8 cellular contexts compared by ENCODE assay signal in genomic region chr6:16184129-16184528, GRCh38. TPM values are rescaled to one million over a fixed set of nuclear protein-coding genes. Genes with fewer than 3 reads are reported as not detected.
DNase-seq lines count a peak whose midpoint lies in the region; ATAC-seq lines count a peak whose summit lies in the region.

No MANE protein-coding gene starts in this region.

- H3K27ac Mint-ChIP-seq in stimulated activated effector memory CD8-positive, alpha-beta T cell treated with anti-CD3 and anti-CD28 coated beads, Interleukin-12 subunit alpha, Interleukin-12 subunit beta, amount 100 ng/mL, for 72 hours = no peak overlapping the region

- DNase-seq in Daoy (ENCODE audit: low read depth) (peak; percentile 51), GM23248 (peak; percentile 39), NOMO-1 (lab: John Stamatoyannopoulos, UW; ENCODE audit: unreplicated experiment in 2 of 2) (peak; percentile 39 to 67)
- no peak for DNase-seq in stimulated activated effector memory CD8-positive, alpha-beta T cell treated with anti-CD3 and anti-CD28 coated beads, Interleukin-12 subunit alpha, Interleukin-12 subunit beta, amount 100 ng/mL, for 72 hours (ENCODE audit: low spot score in 2 of 2)
- DNase-seq in effector CD4-positive, alpha-beta T cell = no peak

- H3K9me3 Mint-ChIP-seq in stimulated activated effector memory CD8-positive, alpha-beta T cell treated with anti-CD3 and anti-CD28 coated beads, Interleukin-12 subunit alpha, Interleukin-12 subunit beta, amount 100 ng/mL, for 72 hours = no peaks in the 10 kb centered on the region

- in situ Hi-C loops in GM23248 (cut with MboI) = loop anchor here (10.0 kb wide), 1 partner anchor 499 kb away; no protein-coding TSS in a partner anchor

- H2AFZ ChIP-seq in GM23248 = no peak overlapping the region

- ATAC-seq in esophagus mucosa (peak; percentile 80), GM19455 (IDR thresholded peaks at IDR 0.05; ENCODE audit: unreplicated experiment) (no peak), HG03469 (IDR thresholded peaks at IDR 0.05; ENCODE audit: unreplicated experiment) (no peak)
- peak; percentile 59 for ATAC-seq in stimulated activated effector memory CD8-positive, alpha-beta T cell treated with anti-CD3 and anti-CD28 coated beads, Interleukin-12 subunit alpha, Interleukin-12 subunit beta, amount 100 ng/mL, for 72 hours

- no peak overlapping the region for H3K27ac ChIP-seq in GM23248

- H3K4me3 Mint-ChIP-seq in stimulated activated effector memory CD8-positive, alpha-beta T cell treated with anti-CD3 and anti-CD28 coated beads, Interleukin-12 subunit alpha, Interleukin-12 subunit beta, amount 100 ng/mL, for 72 hours = no peak overlapping the region

- no peaks in the 10 kb centered on the region for H4K20me1 ChIP-seq in GM23248 (ENCODE audit: insufficient read depth)

- H3K4me1 Mint-ChIP-seq in stimulated activated effector memory CD8-positive, alpha-beta T cell treated with anti-CD3 and anti-CD28 coated beads, Interleukin-12 subunit alpha, Interleukin-12 subunit beta, amount 100 ng/mL, for 72 hours = peaks cover 12% of the 10 kb centered on the region

- H3K27me3 ChIP-seq in GM23248 (replicated peaks; ENCODE audit: insufficient read depth) = peaks cover 35% of the 10 kb centered on the region

- no peaks in the 10 kb centered on the region for H3F3A ChIP-seq in GM23248 (ENCODE audit: insufficient read depth)

- no peaks in the 10 kb centered on the region for H3K9me3 ChIP-seq in GM23248 (ENCODE audit: low read depth)

- H3K4me3 ChIP-seq in GM23248 = no peak overlapping the region

- WGBS in GM23248 (ENCODE audit: low coverage in 1 of 2, low lambda C conversion rate in 2 of 2, missing lambda C conversion rate in 2 of 2), 2 experiments = 31 to 42% methylated on average over 3 of the region's 3 CpGs

- H3K4me1 ChIP-seq in GM23248 (ENCODE audit: insufficient read depth) = peaks cover 6% of the 10 kb centered on the region

- H3K9ac ChIP-seq in GM23248 = no peak overlapping the region

- no peaks in the 10 kb centered on the region for H3K36me3 ChIP-seq in GM23248 (ENCODE audit: low read depth)

- H3K36me3 Mint-ChIP-seq in stimulated activated effector memory CD8-positive, alpha-beta T cell treated with anti-CD3 and anti-CD28 coated beads, Interleukin-12 subunit alpha, Interleukin-12 subunit beta, amount 100 ng/mL, for 72 hours = no peaks in the 10 kb centered on the region

- H3K9me2 ChIP-seq in GM23248 (ENCODE audit: insufficient read depth) = no peaks in the 10 kb centered on the region

- no peak overlapping the region for H3K4me2 ChIP-seq in GM23248 (ENCODE audit: unreplicated experiment)

- H3K79me2 ChIP-seq in GM23248 (ENCODE audit: insufficient read depth) = no peaks in the 10 kb centered on the region

RNA-seq across cellular contexts. Expression of gene GMPR, which starts 54.3 kb away (rescaled TPM):
- total RNA-seq in Daoy (2014; rRNA removed; shearing (Covaris generic)) = 6.0 and 6.5 TPM in 2 replicates
- 0.63 and 2.2 TPM in 2 replicates for total RNA-seq in GM23248 (2014; rRNA removed; shearing (Covaris generic))
- polyA plus RNA-seq in GM23248 (2016; fragmentation: Nextera tagmentation; extraction: Ambion mirVana) = 1.5 and 2.3 TPM in 2 replicates
- total RNA-seq in esophagus mucosa = 0.80 TPM

RNA-seq across cellular contexts. Expression of gene MYLIP, which starts 55.2 kb away (rescaled TPM):
- 10.5 and 11.4 TPM in 2 replicates for total RNA-seq in Daoy (2014; rRNA removed; shearing (Covaris generic))
- total RNA-seq in GM23248 (2014; rRNA removed; shearing (Covaris generic)) = 1.4 and 1.9 TPM in 2 replicates
- polyA plus RNA-seq in GM23248 (2016; fragmentation: Nextera tagmentation; extraction: Ambion mirVana) = 1.7 and 2.0 TPM in 2 replicates
- total RNA-seq in esophagus mucosa = 10.6 TPM

Comparison
In these comparisons a context has a peak if more than half of its experiments do, and no peak if none do; other contexts are left out.
1. DNase-seq: peak in Daoy (single experiment), GM23248 (single experiment) and NOMO-1 (2 of 2); none in stimulated activated effector memory CD8-positive, alpha-beta T cell treated with anti-CD3 and anti-CD28 coated beads, Interleukin-12 subunit alpha, Interleukin-12 subunit beta, amount 100 ng/mL, for 72 hours (0 of 2) and effector CD4-positive, alpha-beta T cell (single experiment).
2. ATAC-seq: peak in esophagus mucosa (single experiment) and stimulated activated effector memory CD8-positive, alpha-beta T cell treated with anti-CD3 and anti-CD28 coated beads, Interleukin-12 subunit alpha, Interleukin-12 subunit beta, amount 100 ng/mL, for 72 hours (single experiment); none in GM19455 (single experiment) and HG03469 (single experiment).